In the genomic region with DNA sequence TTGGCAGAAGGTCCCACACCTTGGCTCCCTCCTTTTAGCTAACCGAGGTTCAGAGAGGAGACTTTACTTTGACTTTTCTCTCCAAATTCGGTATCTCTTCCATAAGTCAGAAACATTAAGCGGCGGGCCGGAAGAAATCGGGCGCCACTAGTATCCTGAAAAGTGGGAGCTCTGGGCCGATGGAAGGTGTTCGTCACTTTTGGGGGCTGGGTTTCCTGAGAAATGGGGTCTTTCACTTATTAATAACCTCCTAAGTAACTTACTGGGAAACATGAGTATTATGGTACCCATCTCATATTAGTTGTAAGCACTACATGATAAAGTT, we compare ENCODE assay signal across 1 cellular context.
TF ChIP-seq lines count a peak whose summit lies in the region.

No MANE protein-coding gene starts in this region.

TF ChIP-seq in GM12878, 131 proteins besides CTCF, POLR2A, EP300 and RAD21:
- TF ChIP-seq, protein P1, sequence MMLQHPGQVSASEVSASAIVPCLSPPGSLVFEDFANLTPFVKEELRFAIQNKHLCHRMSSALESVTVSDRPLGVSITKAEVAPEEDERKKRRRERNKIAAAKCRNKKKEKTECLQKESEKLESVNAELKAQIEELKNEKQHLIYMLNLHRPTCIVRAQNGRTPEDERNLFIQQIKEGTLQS (IDR thresholded peaks at IDR 0.05; ENCODE audit: borderline replicate concordance, extremely low read depth, low read depth, low read length) = no peak
- TF ChIP-seq, protein P2, sequence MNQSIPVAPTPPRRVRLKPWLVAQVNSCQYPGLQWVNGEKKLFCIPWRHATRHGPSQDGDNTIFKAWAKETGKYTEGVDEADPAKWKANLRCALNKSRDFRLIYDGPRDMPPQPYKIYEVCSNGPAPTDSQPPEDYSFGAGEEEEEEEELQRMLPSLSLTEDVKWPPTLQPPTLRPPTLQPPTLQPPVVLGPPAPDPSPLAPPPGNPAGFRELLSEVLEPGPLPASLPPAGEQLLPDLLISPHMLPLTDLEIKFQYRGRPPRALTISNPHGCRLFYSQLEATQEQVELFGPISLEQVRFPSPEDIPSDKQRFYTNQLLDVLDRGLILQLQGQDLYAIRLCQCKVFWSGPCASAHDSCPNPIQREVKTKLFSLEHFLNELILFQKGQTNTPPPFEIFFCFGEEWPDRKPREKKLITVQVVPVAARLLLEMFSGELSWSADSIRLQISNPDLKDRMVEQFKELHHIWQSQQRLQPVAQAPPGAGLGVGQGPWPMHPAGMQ (IDR thresholded peaks at IDR 0.05; ENCODE audit: borderline replicate concordance) = no peak
- TF ChIP-seq, protein P3, sequence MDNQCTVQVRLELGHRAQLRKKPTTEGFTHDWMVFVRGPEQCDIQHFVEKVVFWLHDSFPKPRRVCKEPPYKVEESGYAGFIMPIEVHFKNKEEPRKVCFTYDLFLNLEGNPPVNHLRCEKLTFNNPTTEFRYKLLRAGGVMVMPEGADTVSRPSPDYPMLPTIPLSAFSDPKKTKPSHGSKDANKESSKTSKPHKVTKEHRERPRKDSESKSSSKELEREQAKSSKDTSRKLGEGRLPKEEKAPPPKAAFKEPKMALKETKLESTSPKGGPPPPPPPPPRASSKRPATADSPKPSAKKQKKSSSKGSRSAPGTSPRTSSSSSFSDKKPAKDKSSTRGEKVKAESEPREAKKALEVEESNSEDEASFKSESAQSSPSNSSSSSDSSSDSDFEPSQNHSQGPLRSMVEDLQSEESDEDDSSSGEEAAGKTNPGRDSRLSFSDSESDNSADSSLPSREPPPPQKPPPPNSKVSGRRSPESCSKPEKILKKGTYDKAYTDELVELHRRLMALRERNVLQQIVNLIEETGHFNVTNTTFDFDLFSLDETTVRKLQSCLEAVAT (IDR thresholded peaks at IDR 0.05) = peak; percentile 76
- TF ChIP-seq, protein P4, sequence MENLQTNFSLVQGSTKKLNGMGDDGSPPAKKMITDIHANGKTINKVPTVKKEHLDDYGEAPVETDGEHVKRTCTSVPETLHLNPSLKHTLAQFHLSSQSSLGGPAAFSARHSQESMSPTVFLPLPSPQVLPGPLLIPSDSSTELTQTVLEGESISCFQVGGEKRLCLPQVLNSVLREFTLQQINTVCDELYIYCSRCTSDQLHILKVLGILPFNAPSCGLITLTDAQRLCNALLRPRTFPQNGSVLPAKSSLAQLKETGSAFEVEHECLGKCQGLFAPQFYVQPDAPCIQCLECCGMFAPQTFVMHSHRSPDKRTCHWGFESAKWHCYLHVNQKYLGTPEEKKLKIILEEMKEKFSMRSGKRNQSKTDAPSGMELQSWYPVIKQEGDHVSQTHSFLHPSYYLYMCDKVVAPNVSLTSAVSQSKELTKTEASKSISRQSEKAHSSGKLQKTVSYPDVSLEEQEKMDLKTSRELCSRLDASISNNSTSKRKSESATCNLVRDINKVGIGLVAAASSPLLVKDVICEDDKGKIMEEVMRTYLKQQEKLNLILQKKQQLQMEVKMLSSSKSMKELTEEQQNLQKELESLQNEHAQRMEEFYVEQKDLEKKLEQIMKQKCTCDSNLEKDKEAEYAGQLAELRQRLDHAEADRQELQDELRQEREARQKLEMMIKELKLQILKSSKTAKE (IDR thresholded peaks at IDR 0.05; ENCODE audit: low read depth, poor library complexity, severe bottlenecking) = no peak
- TF ChIP-seq, protein P5, sequence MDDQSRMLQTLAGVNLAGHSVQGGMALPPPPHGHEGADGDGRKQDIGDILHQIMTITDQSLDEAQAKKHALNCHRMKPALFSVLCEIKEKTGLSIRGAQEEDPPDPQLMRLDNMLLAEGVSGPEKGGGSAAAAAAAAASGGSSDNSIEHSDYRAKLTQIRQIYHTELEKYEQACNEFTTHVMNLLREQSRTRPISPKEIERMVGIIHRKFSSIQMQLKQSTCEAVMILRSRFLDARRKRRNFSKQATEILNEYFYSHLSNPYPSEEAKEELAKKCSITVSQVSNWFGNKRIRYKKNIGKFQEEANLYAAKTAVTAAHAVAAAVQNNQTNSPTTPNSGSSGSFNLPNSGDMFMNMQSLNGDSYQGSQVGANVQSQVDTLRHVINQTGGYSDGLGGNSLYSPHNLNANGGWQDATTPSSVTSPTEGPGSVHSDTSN (IDR thresholded peaks at IDR 0.05; ENCODE audit: insufficient replicate concordance, low read depth, low read length) = no peak
- TF ChIP-seq, protein P6, sequence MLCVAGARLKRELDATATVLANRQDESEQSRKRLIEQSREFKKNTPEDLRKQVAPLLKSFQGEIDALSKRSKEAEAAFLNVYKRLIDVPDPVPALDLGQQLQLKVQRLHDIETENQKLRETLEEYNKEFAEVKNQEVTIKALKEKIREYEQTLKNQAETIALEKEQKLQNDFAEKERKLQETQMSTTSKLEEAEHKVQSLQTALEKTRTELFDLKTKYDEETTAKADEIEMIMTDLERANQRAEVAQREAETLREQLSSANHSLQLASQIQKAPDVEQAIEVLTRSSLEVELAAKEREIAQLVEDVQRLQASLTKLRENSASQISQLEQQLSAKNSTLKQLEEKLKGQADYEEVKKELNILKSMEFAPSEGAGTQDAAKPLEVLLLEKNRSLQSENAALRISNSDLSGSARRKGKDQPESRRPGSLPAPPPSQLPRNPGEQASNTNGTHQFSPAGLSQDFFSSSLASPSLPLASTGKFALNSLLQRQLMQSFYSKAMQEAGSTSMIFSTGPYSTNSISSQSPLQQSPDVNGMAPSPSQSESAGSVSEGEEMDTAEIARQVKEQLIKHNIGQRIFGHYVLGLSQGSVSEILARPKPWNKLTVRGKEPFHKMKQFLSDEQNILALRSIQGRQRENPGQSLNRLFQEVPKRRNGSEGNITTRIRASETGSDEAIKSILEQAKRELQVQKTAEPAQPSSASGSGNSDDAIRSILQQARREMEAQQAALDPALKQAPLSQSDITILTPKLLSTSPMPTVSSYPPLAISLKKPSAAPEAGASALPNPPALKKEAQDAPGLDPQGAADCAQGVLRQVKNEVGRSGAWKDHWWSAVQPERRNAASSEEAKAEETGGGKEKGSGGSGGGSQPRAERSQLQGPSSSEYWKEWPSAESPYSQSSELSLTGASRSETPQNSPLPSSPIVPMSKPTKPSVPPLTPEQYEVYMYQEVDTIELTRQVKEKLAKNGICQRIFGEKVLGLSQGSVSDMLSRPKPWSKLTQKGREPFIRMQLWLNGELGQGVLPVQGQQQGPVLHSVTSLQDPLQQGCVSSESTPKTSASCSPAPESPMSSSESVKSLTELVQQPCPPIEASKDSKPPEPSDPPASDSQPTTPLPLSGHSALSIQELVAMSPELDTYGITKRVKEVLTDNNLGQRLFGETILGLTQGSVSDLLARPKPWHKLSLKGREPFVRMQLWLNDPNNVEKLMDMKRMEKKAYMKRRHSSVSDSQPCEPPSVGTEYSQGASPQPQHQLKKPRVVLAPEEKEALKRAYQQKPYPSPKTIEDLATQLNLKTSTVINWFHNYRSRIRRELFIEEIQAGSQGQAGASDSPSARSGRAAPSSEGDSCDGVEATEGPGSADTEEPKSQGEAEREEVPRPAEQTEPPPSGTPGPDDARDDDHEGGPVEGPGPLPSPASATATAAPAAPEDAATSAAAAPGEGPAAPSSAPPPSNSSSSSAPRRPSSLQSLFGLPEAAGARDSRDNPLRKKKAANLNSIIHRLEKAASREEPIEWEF (IDR thresholded peaks at IDR 0.05; ENCODE audit: insufficient replicate concordance, low read depth, low read length) = no peak
- TF ChIP-seq KLF5 (IDR thresholded peaks at IDR 0.05; ENCODE audit: partially characterized antibody) = no peak
- TF ChIP-seq SUPT20H (IDR thresholded peaks at IDR 0.05; ENCODE audit: borderline replicate concordance, control insufficient read depth, low read depth, low read length) = no peak
- TF ChIP-seq, protein P7, sequence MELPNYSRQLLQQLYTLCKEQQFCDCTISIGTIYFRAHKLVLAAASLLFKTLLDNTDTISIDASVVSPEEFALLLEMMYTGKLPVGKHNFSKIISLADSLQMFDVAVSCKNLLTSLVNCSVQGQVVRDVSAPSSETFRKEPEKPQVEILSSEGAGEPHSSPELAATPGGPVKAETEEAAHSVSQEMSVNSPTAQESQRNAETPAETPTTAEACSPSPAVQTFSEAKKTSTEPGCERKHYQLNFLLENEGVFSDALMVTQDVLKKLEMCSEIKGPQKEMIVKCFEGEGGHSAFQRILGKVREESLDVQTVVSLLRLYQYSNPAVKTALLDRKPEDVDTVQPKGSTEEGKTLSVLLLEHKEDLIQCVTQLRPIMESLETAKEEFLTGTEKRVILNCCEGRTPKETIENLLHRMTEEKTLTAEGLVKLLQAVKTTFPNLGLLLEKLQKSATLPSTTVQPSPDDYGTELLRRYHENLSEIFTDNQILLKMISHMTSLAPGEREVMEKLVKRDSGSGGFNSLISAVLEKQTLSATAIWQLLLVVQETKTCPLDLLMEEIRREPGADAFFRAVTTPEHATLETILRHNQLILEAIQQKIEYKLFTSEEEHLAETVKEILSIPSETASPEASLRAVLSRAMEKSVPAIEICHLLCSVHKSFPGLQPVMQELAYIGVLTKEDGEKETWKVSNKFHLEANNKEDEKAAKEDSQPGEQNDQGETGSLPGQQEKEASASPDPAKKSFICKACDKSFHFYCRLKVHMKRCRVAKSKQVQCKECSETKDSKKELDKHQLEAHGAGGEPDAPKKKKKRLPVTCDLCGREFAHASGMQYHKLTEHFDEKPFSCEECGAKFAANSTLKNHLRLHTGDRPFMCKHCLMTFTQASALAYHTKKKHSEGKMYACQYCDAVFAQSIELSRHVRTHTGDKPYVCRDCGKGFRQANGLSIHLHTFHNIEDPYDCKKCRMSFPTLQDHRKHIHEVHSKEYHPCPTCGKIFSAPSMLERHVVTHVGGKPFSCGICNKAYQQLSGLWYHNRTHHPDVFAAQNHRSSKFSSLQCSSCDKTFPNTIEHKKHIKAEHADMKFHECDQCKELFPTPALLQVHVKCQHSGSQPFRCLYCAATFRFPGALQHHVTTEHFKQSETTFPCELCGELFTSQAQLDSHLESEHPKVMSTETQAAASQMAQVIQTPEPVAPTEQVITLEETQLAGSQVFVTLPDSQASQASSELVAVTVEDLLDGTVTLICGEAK (IDR thresholded peaks at IDR 0.05; ENCODE audit: borderline replicate concordance) = 0 out of 2 replicates have a peak, but pooled peaks have one; percentile 42
- no peak for TF ChIP-seq PAX5 (IDR thresholded peaks at IDR 0.05; ENCODE audit: borderline replicate concordance, low read depth, low read length)
- TF ChIP-seq HDGF (IDR thresholded peaks at IDR 0.05) = no peak
- no peak for TF ChIP-seq CREB1 (IDR thresholded peaks at IDR 0.05; ENCODE audit: low read depth)
- no peak for TF ChIP-seq KAT2A (conservative IDR thresholded peaks at IDR 0.05; ENCODE audit: control insufficient read depth, low read depth, low read length)
- TF ChIP-seq MYC (IDR thresholded peaks at IDR 0.05; ENCODE audit: insufficient read depth, insufficient read length, insufficient replicate concordance, low read length, severe bottlenecking) = no peak
- no peak for TF ChIP-seq BCL11A (IDR thresholded peaks at IDR 0.05; ENCODE audit: low read depth, low read length)
- TF ChIP-seq RFX5 (IDR thresholded peaks at IDR 0.05; ENCODE audit: low read depth, low read length) = no peak
- no peak for TF ChIP-seq BMI1 (IDR thresholded peaks at IDR 0.05; ENCODE audit: borderline replicate concordance)
- no peak for TF ChIP-seq BRCA1 (IDR thresholded peaks at IDR 0.05; ENCODE audit: low read depth, low read length)
